In genomic region chr22:27378343-27378800, GRCh38 we compare ENCODE assay signal across 16 cellular contexts.
DNase-seq lines count a peak whose midpoint lies in the region; ATAC-seq and TF ChIP-seq lines count a peak whose summit lies in the region.
"Had no signal": no experiment of that assay in that cellular context is flagged by ENCODE, and none has a peak within 500 bp of the region (broad histone marks: within the 10 kb centered on the region; RNA-seq: fewer than 3 reads in every experiment).

No MANE protein-coding gene starts in this region.

- H3K36me3 ChIP-seq in neural progenitor cell, result no peaks in the 10 kb centered on the region
- H3K36me3 ChIP-seq: right lobe of liver had no signal

- H3K4me3 Mint-ChIP-seq in chondrocyte (ENCODE audit: unreplicated experiment) (peak overlapping the region; percentile 65), neural progenitor cell (no peak overlapping the region)
- H3K4me3 Mint-ChIP-seq: activated CD4-positive, alpha-beta memory T cell treated with anti-CD3 and anti-CD28 coated beads for 36 hours; activated naive CD4-positive, alpha-beta T cell treated with anti-CD3 and anti-CD28 coated beads, Interleukin-2, amount 10 ng/mL, durations not matched to agents 7 days and 5 days; neural crest cell had no signal

- H3K4me1 Mint-ChIP-seq in chondrocyte (ENCODE audit: low read depth) (peaks cover 20% of the 10 kb centered on the region), neural progenitor cell (peaks cover 52% of the 10 kb centered on the region)
- H3K4me1 Mint-ChIP-seq: activated naive CD4-positive, alpha-beta T cell treated with anti-CD3 and anti-CD28 coated beads, Interleukin-2, amount 10 ng/mL, durations not matched to agents 7 days and 5 days had no signal

- H3K27ac Mint-ChIP-seq in chondrocyte (ENCODE audit: unreplicated experiment) (peak overlapping the region; percentile 82), neural progenitor cell (peak overlapping the region; percentile 89)
- H3K27ac Mint-ChIP-seq: activated CD4-positive, alpha-beta memory T cell treated with anti-CD3 and anti-CD28 coated beads for 36 hours; activated naive CD4-positive, alpha-beta T cell treated with anti-CD3 and anti-CD28 coated beads, Interleukin-2, amount 10 ng/mL, durations not matched to agents 7 days and 5 days had no signal

- no peaks in the 10 kb centered on the region for H3K27me3 ChIP-seq in neural progenitor cell
- H3K27me3 ChIP-seq: right lobe of liver had no signal

- no peaks in the 10 kb centered on the region for H3K27me3 Mint-ChIP-seq in chondrocyte (ENCODE audit: low read depth)
- H3K27me3 Mint-ChIP-seq in neural progenitor cell (ENCODE audit: insufficient read depth, low read depth), result peaks cover 4% of the 10 kb centered on the region
- H3K27me3 Mint-ChIP-seq: activated naive CD4-positive, alpha-beta T cell treated with anti-CD3 and anti-CD28 coated beads, Interleukin-2, amount 10 ng/mL, durations not matched to agents 7 days and 5 days had no signal

- H3K4me3 ChIP-seq in AG10803 (ENCODE audit: low read length), result no peak overlapping the region
- no peak overlapping the region for H3K4me3 ChIP-seq in NB4 (ENCODE audit: low read depth, low read length)
- no peak overlapping the region for H3K4me3 ChIP-seq in neural progenitor cell
- H3K4me3 ChIP-seq: right lobe of liver had no signal

- H3K36me3 Mint-ChIP-seq in chondrocyte (ENCODE audit: low read depth) (no peaks in the 10 kb centered on the region), neural progenitor cell (no peaks in the 10 kb centered on the region)
- H3K36me3 Mint-ChIP-seq: activated CD4-positive, alpha-beta memory T cell treated with anti-CD3 and anti-CD28 coated beads for 36 hours; activated naive CD4-positive, alpha-beta T cell treated with anti-CD3 and anti-CD28 coated beads, Interleukin-2, amount 10 ng/mL, durations not matched to agents 7 days and 5 days had no signal

- ATAC-seq in omental fat pad (ENCODE audit: low FRiP score), result no peak

- H4K20me1 ChIP-seq in neural progenitor cell (ENCODE audit: low read depth), result no peaks in the 10 kb centered on the region

- no peak overlapping the region for H3K4me2 ChIP-seq in neural progenitor cell

- peaks cover 18% of the 10 kb centered on the region for H3K4me1 ChIP-seq in neural progenitor cell
- H3K4me1 ChIP-seq: right lobe of liver had no signal

- H2AFZ ChIP-seq in neural progenitor cell (replicated peaks), result peak overlapping the region; percentile 29

- H3K9me3 Mint-ChIP-seq in chondrocyte (ENCODE audit: low read depth) (peaks cover 9% of the 10 kb centered on the region), neural progenitor cell (peaks cover 4% of the 10 kb centered on the region)
- H3K9me3 Mint-ChIP-seq: activated CD4-positive, alpha-beta memory T cell treated with anti-CD3 and anti-CD28 coated beads for 36 hours; activated naive CD4-positive, alpha-beta T cell treated with anti-CD3 and anti-CD28 coated beads, Interleukin-2, amount 10 ng/mL, durations not matched to agents 7 days and 5 days; neural crest cell had no signal

- TF ChIP-seq CTCF in AG10803 (conservative IDR thresholded peaks at IDR 0.05; ENCODE audit: low read length), result no peak
- no peak for TF ChIP-seq CTCF in NB4 (IDR thresholded peaks at IDR 0.05; ENCODE audit: low read depth, low read length)
- no peak for TF ChIP-seq CTCF in chondrocyte (IDR thresholded peaks at IDR 0.05)
- TF ChIP-seq CTCF in neural progenitor cell (IDR thresholded peaks at IDR 0.05), result no peak
- no peak for TF ChIP-seq CTCF in omental fat pad (IDR thresholded peaks at IDR 0.05)

- H3K9ac ChIP-seq in neural progenitor cell, result no peak overlapping the region

- H3K79me2 ChIP-seq in neural progenitor cell (ENCODE audit: low read depth), result no peaks in the 10 kb centered on the region

- H3K9me3 ChIP-seq in neural progenitor cell (ENCODE audit: low read depth), result no peaks in the 10 kb centered on the region
- H3K9me3 ChIP-seq: right lobe of liver had no signal

- no peak overlapping the region for H3K27ac ChIP-seq in neural progenitor cell
- H3K27ac ChIP-seq: right lobe of liver had no signal

- peaks cover 7% of the 10 kb centered on the region for H3F3A ChIP-seq in neural progenitor cell (ENCODE audit: low read depth)

- peak; percentile 8 for DNase-seq in AG10803 (ENCODE audit: low read depth)
- peak; percentile 14 for DNase-seq in NB4 (ENCODE audit: low read depth)
- DNase-seq in chondrocyte (ENCODE audit: low spot score), result no peak
- DNase-seq in neural progenitor cell (ENCODE audit: low spot score), result peak; percentile 17
- DNase-seq in NCI-H526 (lab: John Stamatoyannopoulos, UW), result no peak
- no peak for DNase-seq in AG20443 (ENCODE audit: low spot score)
- DNase-seq in omental fat pad (ENCODE audit: low spot score), result no peak
- DNase-seq in NCI-H1105 (lab: John Stamatoyannopoulos, UW), result no peak
- DNase-seq: activated CD4-positive, alpha-beta memory T cell treated with anti-CD3 and anti-CD28 coated beads for 36 hours; activated naive CD4-positive, alpha-beta T cell treated with anti-CD3 and anti-CD28 coated beads, Interleukin-2, amount 10 ng/mL, durations not matched to agents 7 days and 5 days; activated T-cell treated with anti-CD3 and anti-CD28 coated beads, Interleukin-2, amount 50 U/mL, for 1 hour; IMR-90; mammary epithelial cell; NK-92 treated with Interleukin-12 subunit alpha and Interleukin-12 subunit beta, amount 100 ng/mL, for 24 hours had no signal

- TF ChIP-seq POLR2A in NB4 (IDR thresholded peaks at IDR 0.05; ENCODE audit: extremely low read depth, insufficient read length), result no peak

Comparison
In these comparisons a context has a peak if more than half of its experiments do, and no peak if none do; other contexts are left out.
1. DNase-seq: peak in AG10803 (single experiment), NB4 (single experiment) and neural progenitor cell (single experiment); none in chondrocyte (single experiment), NCI-H526 (0 of 2), AG20443 (single experiment), omental fat pad (single experiment) and NCI-H1105 (single experiment).